ENCODE assay signal across 8 cellular contexts in genomic region chr3:84918592-84918991, GRCh38. TPM values are rescaled to one million over a fixed set of nuclear protein-coding genes. Genes with fewer than 3 reads are reported as not detected.
"Had no signal": no experiment of that assay in that cellular context is flagged by ENCODE, and none has a peak within 500 bp of the region (broad histone marks: within the 10 kb centered on the region; RNA-seq: fewer than 3 reads in every experiment).

No MANE protein-coding gene starts in this region.

RNA-seq across cellular contexts. Expression of gene CADM2, which starts 40.2 kb away (rescaled TPM):
- total RNA-seq: activated naive CD4-positive, alpha-beta T cell treated with anti-CD3 and anti-CD28 coated beads for 36 hours; activated naive CD4-positive, alpha-beta T cell treated with anti-CD3 and anti-CD28 coated beads, Interleukin-2, amount 50 U/mL, for 72 hours; activated T-cell treated with anti-CD3 and anti-CD28 coated beads, Interleukin-2, amount 50 U/mL, for 4 hours; activated T-cell treated with anti-CD3 and anti-CD28 coated beads, Interleukin-2, amount 50 U/mL, for 72 hours; activated T-helper 1 cell treated with anti-CD3 and anti-CD28 coated beads, Interleukin-12 subunit alpha, Interleukin-12 subunit beta, Interleukin-2, Interleukin-4 antibody, amounts not matched to agents 30 ng/mL and 10 ng/mL and 1 ng/mL, durations not matched to agents 14 hours and 24 hours and 36 hours; activated T-helper 17 cell treated with anti-CD3 and anti-CD28 coated beads, Interleukin-2, amount 50 U/mL, for 72 hours; activated T-helper 2 cell treated with anti-CD3 and anti-CD28 coated beads, Interferon-gamma antibody, Interleukin-2, Interleukin-4, amounts not matched to agents 10 μg/mL and 5 μg/mL and 100 μg/mL, durations not matched to agents 14 hours and 24 hours and 36 hours had no signal
- polyA plus RNA-seq: aorta had no signal
